In genomic region chr5:126119894-126120442, GRCh38 we compare ENCODE assay signal across 2 cellular contexts.
TF ChIP-seq lines count a peak whose summit lies in the region.

No MANE protein-coding gene starts in this region.

TF ChIP-seq in IMR-90, 13 proteins besides CTCF, POLR2A, EP300 and RAD21:
- TF ChIP-seq CEBPB (IDR thresholded peaks at IDR 0.05; ENCODE audit: low read depth, low read length) (peak; percentile 59; the same call in 1 of the 2 replicates), MXI1 (IDR thresholded peaks at IDR 0.05; ENCODE audit: borderline replicate concordance, low read depth, low read length) (no peak), SMC3 (IDR thresholded peaks at IDR 0.05; ENCODE audit: low read depth, low read length) (no peak), USF2 (IDR thresholded peaks at IDR 0.05; ENCODE audit: low read depth, low read length) (no peak), NFE2L2 (IDR thresholded peaks at IDR 0.05; ENCODE audit: low read depth, low read length) (no peak), BHLHE40 (IDR thresholded peaks at IDR 0.05; ENCODE audit: low read depth, low read length) (no peak)
TF ChIP-seq in IMR-90: peak in this region for 1.

TF ChIP-seq in K562, 482 proteins besides CTCF, POLR2A, EP300 and RAD21:
- no peak for TF ChIP-seq SRSF1 (IDR thresholded peaks at IDR 0.05; ENCODE audit: low read depth, low read length)
- TF ChIP-seq TRIM28 (IDR thresholded peaks at IDR 0.05): no peak
- peak; percentile 88 for TF ChIP-seq ZSCAN32 (CRISPR knock-in tag; IDR thresholded peaks at IDR 0.05)
- no peak for TF ChIP-seq CEBPG (CRISPR knock-in tag; IDR thresholded peaks at IDR 0.05)
- peak; percentile 88 to 91 for TF ChIP-seq CEBPG (tag; conservative IDR thresholded peaks at IDR 0.05 in 1 of 2, IDR thresholded peaks at IDR 0.05 in 1 of 2)
- no peak for TF ChIP-seq MGA (IDR thresholded peaks at IDR 0.05)
- TF ChIP-seq ZNF668 (CRISPR knock-in tag; IDR thresholded peaks at IDR 0.05): no peak
- TF ChIP-seq CBFB (CRISPR knock-in tag; IDR thresholded peaks at IDR 0.05): no peak
- TF ChIP-seq ZBTB17 (CRISPR knock-in tag; IDR thresholded peaks at IDR 0.05): peak; percentile 61; the same call in 1 of the 2 replicates
- peak in 1 of 2 experiments; percentile 42; a peak in 1 of 4 replicates for TF ChIP-seq TEAD1 (CRISPR knock-in tag; IDR thresholded peaks at IDR 0.05)
- TF ChIP-seq MAZ (CRISPR knock-in tag; conservative IDR thresholded peaks at IDR 0.05 in 1 of 2, IDR thresholded peaks at IDR 0.05 in 1 of 2): 0 out of 4 replicates have a peak, but pooled peaks of 1 of the 2 experiments have one; percentile 25
- TF ChIP-seq NR2C2 (CRISPR knock-in tag; IDR thresholded peaks at IDR 0.05): no peak
- TF ChIP-seq NR2C2 (tag; IDR thresholded peaks at IDR 0.05): peak; percentile 60; the same call in 1 of the 2 replicates
- no peak for TF ChIP-seq HDAC6 (IDR thresholded peaks at IDR 0.05; ENCODE audit: low read depth, low read length)
- no peak for TF ChIP-seq ZNF639 (CRISPR knock-in tag; conservative IDR thresholded peaks at IDR 0.05 in 1 of 2, IDR thresholded peaks at IDR 0.05 in 1 of 2)
- TF ChIP-seq ZNF766 (CRISPR knock-in tag; conservative IDR thresholded peaks at IDR 0.05): 0 out of 2 replicates have a peak, but pooled peaks have one; percentile 26
- TF ChIP-seq ZBTB7A (IDR thresholded peaks at IDR 0.05; ENCODE audit: borderline replicate concordance, control insufficient read depth, low read depth, low read length): no peak
- peak; percentile 67; the same call in 1 of the 2 replicates for TF ChIP-seq KLF6 (CRISPR knock-in tag; IDR thresholded peaks at IDR 0.05; ENCODE audit: borderline replicate concordance)
- TF ChIP-seq SAFB (IDR thresholded peaks at IDR 0.05; ENCODE audit: borderline replicate concordance, low read depth, low read length): no peak
- peak in 1 of 2 experiments; percentile 78; a peak in 1 of 4 replicates for TF ChIP-seq TRIM24 (IDR thresholded peaks at IDR 0.05)
- TF ChIP-seq ATF4 (CRISPR knock-in tag; IDR thresholded peaks at IDR 0.05): peak; percentile 95
- TF ChIP-seq ATF3 (IDR thresholded peaks at IDR 0.05): peak; percentile 69; the same call in 1 of the 2 replicates
- TF ChIP-seq ATF3 (CRISPR knock-in tag; conservative IDR thresholded peaks at IDR 0.05): no peak
- no peak for TF ChIP-seq PRDM10 (IDR thresholded peaks at IDR 0.05; ENCODE audit: partially characterized antibody)
- no peak for TF ChIP-seq TEAD2 (tag; IDR thresholded peaks at IDR 0.05)
- no peak for TF ChIP-seq CSDE1 (IDR thresholded peaks at IDR 0.05)
- 0 out of 2 replicates have a peak, but pooled peaks have one; percentile 61 for TF ChIP-seq ZNF79 (CRISPR knock-in tag; IDR thresholded peaks at IDR 0.05; ENCODE audit: low read depth)
- no peak for TF ChIP-seq FOXK2 (conservative IDR thresholded peaks at IDR 0.05 in 1 of 2, IDR thresholded peaks at IDR 0.05 in 1 of 2; ENCODE audit: low read depth in 2 of 2)
- no peak for TF ChIP-seq DNMT1 (IDR thresholded peaks at IDR 0.05)
- no peak for TF ChIP-seq NFYB (IDR thresholded peaks at IDR 0.05; ENCODE audit: extremely low read depth, insufficient read length)
- no peak for TF ChIP-seq SIN3B (IDR thresholded peaks at IDR 0.05; ENCODE audit: low read depth)
- TF ChIP-seq ZNF239 (CRISPR knock-in tag; IDR thresholded peaks at IDR 0.05): 0 out of 2 replicates have a peak, but pooled peaks have one; percentile 12
- TF ChIP-seq CLOCK (CRISPR knock-in tag; IDR thresholded peaks at IDR 0.05; ENCODE audit: borderline replicate concordance): no peak
- no peak for TF ChIP-seq ZNF3 (CRISPR knock-in tag; IDR thresholded peaks at IDR 0.05)
- no peak for TF ChIP-seq HCFC1 (IDR thresholded peaks at IDR 0.05; ENCODE audit: low read depth, low read length)
- peak; percentile 76; the same call in 1 of the 2 replicates for TF ChIP-seq ZNF165 (CRISPR knock-in tag; IDR thresholded peaks at IDR 0.05; ENCODE audit: borderline replicate concordance)
- no peak for TF ChIP-seq BRD9 (IDR thresholded peaks at IDR 0.05; ENCODE audit: low read depth, partially characterized antibody)
- TF ChIP-seq SMAD3 (CRISPR knock-in tag; conservative IDR thresholded peaks at IDR 0.05): peak; percentile 13; the same call in 1 of the 2 replicates
